31 cellular contexts compared by ENCODE assay signal in genomic region chr16:19751478-19751877, GRCh38. TPM values are rescaled to one million over a fixed set of nuclear protein-coding genes. Genes with fewer than 3 reads are reported as not detected.
"Had no signal": no experiment of that assay in that cellular context is flagged by ENCODE, and none has a peak within 500 bp of the region (broad histone marks: within the 10 kb centered on the region; RNA-seq: fewer than 3 reads in every experiment).

No MANE protein-coding gene starts in this region.

- H3K4me1 Mint-ChIP-seq: activated naive CD4-positive, alpha-beta T cell treated with anti-CD3 and anti-CD28 coated beads, Interleukin-2, amount 10 ng/mL, durations not matched to agents 7 days and 5 days; activated naive CD8-positive, alpha-beta T cell treated with anti-CD3 and anti-CD28 coated beads, Interleukin-2, amount 10 ng/mL, durations not matched to agents 7 days and 5 days had no signal

- H3K4me3 Mint-ChIP-seq: activated naive CD4-positive, alpha-beta T cell treated with anti-CD3 and anti-CD28 coated beads, Interleukin-2, amount 10 ng/mL, durations not matched to agents 7 days and 5 days; activated naive CD8-positive, alpha-beta T cell treated with anti-CD3 and anti-CD28 coated beads, Interleukin-2, amount 10 ng/mL, durations not matched to agents 7 days and 5 days; effector memory CD8-positive, alpha-beta T cell; nephron progenitor cell had no signal

- DNase-seq: activated CD4-positive, alpha-beta T cell treated with anti-CD3 and anti-CD28 coated beads for 4 hours; activated CD4-positive, alpha-beta T cell treated with anti-CD3 and anti-CD28 coated beads, Interleukin-2, amount 50 U/mL, for 48 hours; activated CD4-positive, CD25-positive, alpha-beta regulatory T cell; activated CD8-positive, alpha-beta memory T cell treated with anti-CD3 and anti-CD28 coated beads for 24 hours; activated CD8-positive, alpha-beta memory T cell treated with anti-CD3 and anti-CD28 coated beads, Interleukin-2, amount 50 U/mL, for 4 hours; activated gamma-delta T cell; activated naive CD4-positive, alpha-beta T cell treated with anti-CD3 and anti-CD28 coated beads, Interleukin-2, amount 10 ng/mL, durations not matched to agents 7 days and 5 days; activated naive CD8-positive, alpha-beta T cell treated with anti-CD3 and anti-CD28 coated beads, Interleukin-2, amount 10 ng/mL, durations not matched to agents 7 days and 5 days; activated T-cell treated with anti-CD3 and anti-CD28 coated beads, Interleukin-2, amount 50 U/mL, for 1 hour; brain microvascular endothelial cell; caudate nucleus; cortex of kidney; effector memory CD8-positive, alpha-beta T cell; erythroblast; gastrocnemius medialis; glutamatergic neuron; hippocampal formation; lower lobe of right lung; mesendoderm; mucosa of descending colon; nephron progenitor cell; nucleus accumbens; spleen; stimulated activated CD4-positive, alpha-beta T cell treated with anti-CD3 and anti-CD28 coated beads, Interleukin-2, amount 100 ng/mL, for 48 hours; stimulated activated naive CD8-positive, alpha-beta T cell treated with anti-CD3 and anti-CD28 coated beads, Interleukin-15, Interleukin-2, amounts not matched to agents 100 U/mL and 50 U/mL, for 24 hours; T-helper 1 cell; upper lobe of left lung had no signal

- H3K27me3 Mint-ChIP-seq: activated naive CD8-positive, alpha-beta T cell treated with anti-CD3 and anti-CD28 coated beads, Interleukin-2, amount 10 ng/mL, durations not matched to agents 7 days and 5 days; effector memory CD8-positive, alpha-beta T cell had no signal

- ATAC-seq: effector memory CD8-positive, alpha-beta T cell; gastrocnemius medialis; left lobe of liver; lower lobe of right lung; mucosa of descending colon; stimulated activated naive CD8-positive, alpha-beta T cell treated with anti-CD3 and anti-CD28 coated beads, Interleukin-15, Interleukin-2, amounts not matched to agents 100 U/mL and 50 U/mL, for 24 hours had no signal

- H3K27ac Mint-ChIP-seq: activated naive CD4-positive, alpha-beta T cell treated with anti-CD3 and anti-CD28 coated beads, Interleukin-2, amount 10 ng/mL, durations not matched to agents 7 days and 5 days; activated naive CD8-positive, alpha-beta T cell treated with anti-CD3 and anti-CD28 coated beads, Interleukin-2, amount 10 ng/mL, durations not matched to agents 7 days and 5 days; effector memory CD8-positive, alpha-beta T cell; nephron progenitor cell had no signal

- H3K9me3 ChIP-seq: ascending aorta, gastrocnemius medialis, lower lobe of right lung, mucosa of descending colon, spleen, thoracic aorta, upper lobe of left lung had no signal

- H3K36me3 ChIP-seq: ascending aorta, brain microvascular endothelial cell, gastrocnemius medialis, lower lobe of right lung, spleen, thoracic aorta, upper lobe of left lung had no signal

- H3K27ac ChIP-seq: ascending aorta, brain microvascular endothelial cell, lower lobe of right lung, parathyroid adenoma, spleen, thoracic aorta, upper lobe of left lung had no signal

- H3K4me3 ChIP-seq: ascending aorta, gastrocnemius medialis, lower lobe of right lung, mucosa of descending colon, spleen, thoracic aorta, upper lobe of left lung had no signal

- H3K27me3 ChIP-seq: ascending aorta, brain microvascular endothelial cell, gastrocnemius medialis, spleen, upper lobe of left lung had no signal

- H3K36me3 Mint-ChIP-seq: activated naive CD4-positive, alpha-beta T cell treated with anti-CD3 and anti-CD28 coated beads, Interleukin-2, amount 10 ng/mL, durations not matched to agents 7 days and 5 days; activated naive CD8-positive, alpha-beta T cell treated with anti-CD3 and anti-CD28 coated beads, Interleukin-2, amount 10 ng/mL, durations not matched to agents 7 days and 5 days had no signal

- H3K9me3 Mint-ChIP-seq: activated naive CD4-positive, alpha-beta T cell treated with anti-CD3 and anti-CD28 coated beads, Interleukin-2, amount 10 ng/mL, durations not matched to agents 7 days and 5 days; activated naive CD8-positive, alpha-beta T cell treated with anti-CD3 and anti-CD28 coated beads, Interleukin-2, amount 10 ng/mL, durations not matched to agents 7 days and 5 days; effector memory CD8-positive, alpha-beta T cell; nephron progenitor cell had no signal

- H3K4me1 ChIP-seq: lower lobe of right lung, spleen, upper lobe of left lung had no signal

RNA-seq across cellular contexts. Expression of gene IQCK, which starts 33.4 kb away (rescaled TPM):
- total RNA-seq: ascending aorta had no signal
